Comparison of ENCODE assay signal across 1 cellular context in the genomic region with DNA sequence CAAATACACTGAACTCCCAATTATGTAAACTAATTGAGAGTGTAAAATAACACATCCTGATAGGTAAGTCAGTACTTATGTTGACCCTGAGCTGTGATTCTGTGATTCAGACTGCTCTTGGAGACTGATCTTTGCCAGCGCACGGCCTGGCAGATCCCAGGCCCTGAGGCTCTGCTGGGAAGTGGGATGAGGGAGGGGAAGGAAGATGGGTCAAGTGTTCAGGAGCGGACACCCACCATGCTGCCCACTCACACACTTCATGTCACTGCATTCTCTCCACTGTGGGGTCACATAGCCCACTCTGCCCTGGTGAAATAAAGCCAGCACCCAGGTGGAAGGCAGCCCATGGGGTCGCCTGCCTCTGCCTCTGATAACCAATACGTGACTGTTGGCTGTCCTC.
TF ChIP-seq lines count a peak whose summit lies in the region.

No MANE protein-coding gene starts in this region.

TF ChIP-seq in H1, 55 proteins besides CTCF, POLR2A, EP300 and RAD21:
- TF ChIP-seq CREB1 (IDR thresholded peaks at IDR 0.05) = no peak
- no peak for TF ChIP-seq RNF2 (IDR thresholded peaks at IDR 0.05; ENCODE audit: borderline replicate concordance, low read depth, low read length, missing control alignments, poor library complexity, severe bottlenecking)
